In the genomic region with DNA sequence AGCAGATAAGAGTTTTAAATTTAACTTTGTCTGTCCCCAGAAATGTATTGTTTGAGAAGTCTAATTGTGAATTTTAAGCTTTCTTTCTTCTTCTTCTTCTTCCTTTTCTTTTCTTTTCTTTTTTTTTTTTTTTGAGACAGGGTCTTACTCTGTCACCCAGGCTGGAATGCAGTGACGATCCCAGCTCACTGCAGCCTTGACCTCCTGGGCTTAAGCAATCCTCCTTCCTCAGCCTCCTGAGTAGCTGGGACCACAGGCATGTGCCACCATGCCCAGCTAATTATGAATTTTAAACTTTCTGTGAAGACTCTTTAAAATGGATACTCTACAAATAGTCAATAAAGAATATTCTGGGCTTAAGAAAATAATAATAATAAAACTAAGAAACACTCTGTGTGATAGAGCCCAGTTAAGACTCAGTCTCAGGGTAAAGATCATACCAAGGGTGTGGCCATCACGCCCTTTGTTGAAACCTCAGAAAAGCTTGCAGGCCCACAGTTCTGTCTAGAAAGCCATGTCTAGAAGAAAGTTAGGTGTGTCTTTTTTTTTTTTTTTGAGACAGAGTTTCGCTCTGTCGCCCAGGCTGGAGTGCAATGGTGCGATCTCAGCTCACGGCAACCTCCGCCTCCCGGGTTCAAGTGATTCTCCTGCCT, we compare ENCODE assay signal across 7 cellular contexts.
A peak's percentile ranks its signal among the peaks of the same experiment; 100 is the strongest.
DNase-seq lines count a peak whose midpoint lies in the region; ATAC-seq, FAIRE-seq and TF ChIP-seq lines count a peak whose summit lies in the region.
"Not testable (repeated sequence)": the region's sequence is repeated elsewhere in the genome, so short reads cannot be mapped to it uniquely, and the experiment has no call there.

No MANE protein-coding gene starts in this region.

- not testable (repeated sequence) for H3K36me3 ChIP-seq in HCT116 (ENCODE audit: control insufficient read depth in 1 of 2, insufficient read depth in 2 of 2, low read length in 2 of 2); ascending aorta; endodermal cell (ENCODE audit: control insufficient read depth, insufficient read depth, low read length); HepG2 (replicated peaks in 1 of 2; ENCODE audit: control insufficient read depth in 1 of 2, insufficient read depth in 2 of 2, low read length in 2 of 2); thoracic aorta

- H3K27ac ChIP-seq in 22Rv1 (peak overlapping the region; percentile 77), ascending aorta (peak overlapping the region; percentile 15 to 50), thoracic aorta (peak overlapping the region; percentile 14 to 63)
- not testable (repeated sequence) for H3K27ac ChIP-seq in HCT116 (ENCODE audit: low read depth, low read length); endodermal cell (ENCODE audit: low read depth, low read length); HepG2 (ENCODE audit: extremely low read length, insufficient read depth, low read length)

- H3K9me3 Mint-ChIP-seq in endodermal cell, nephron: not testable (repeated sequence)

- peaks cover 11 to 23% of the 10 kb centered on the region in 2 experiments; a peak in 3 of 4 replicates for H3K4me1 ChIP-seq in HCT116 (ENCODE audit: control insufficient read depth in 1 of 2, insufficient read depth in 2 of 2, low read length in 2 of 2)
- H3K4me1 ChIP-seq in ascending aorta = peaks cover 0 to 14% of the 10 kb centered on the region in 2 donors
- H3K4me1 ChIP-seq in endodermal cell (ENCODE audit: control insufficient read depth, insufficient read depth, low read length) = not testable (repeated sequence)
- H3K4me1 ChIP-seq in HepG2 (ENCODE audit: insufficient read depth, low read length) = peaks cover 55% of the 10 kb centered on the region
- peaks cover 4 to 20% of the 10 kb centered on the region in 2 donors for H3K4me1 ChIP-seq in thoracic aorta (ENCODE audit: control insufficient read depth in 1 of 2, low read depth in 2 of 2)

- RAD21 ChIA-PET in HCT116 (lab: Charles Lee; ENCODE audit: low non-redundant PET in 1 of 2, low total read pairs in 2 of 2, uncharacterized antibody in 2 of 2, unreplicated experiment in 2 of 2) = not testable (repeated sequence)

- FAIRE-seq in HepG2 (lab: Jason Lieb, UNC) = not testable (repeated sequence)

- CTCF ChIA-PET in HCT116 (lab: Charles Lee); HepG2 (lab: Yijun Ruan, JAX; ENCODE audit: low intra/inter-chr PET ratio, low total read pairs): not testable (repeated sequence)

- not testable (repeated sequence) for H3K4me3 Mint-ChIP-seq in endodermal cell, nephron

- 79 to 87% methylated on average over 1 to 8 of the region's 8 CpGs for WGBS in endodermal cell (ENCODE audit: insufficient coverage in 1 of 2, insufficient read length in 1 of 2), 2 experiments
- 81% methylated on average over 8 of the region's 8 CpGs for WGBS in HepG2 (ENCODE audit: low lambda C conversion rate)

- H3K9me3 ChIP-seq in HCT116 (ENCODE audit: control insufficient read depth in 1 of 2, insufficient read depth in 1 of 2, low read depth in 1 of 2, low read length in 2 of 2); ascending aorta; endodermal cell (ENCODE audit: control insufficient read depth, low read length); HepG2 (ENCODE audit: low read length); thoracic aorta: not testable (repeated sequence)

- not testable (repeated sequence) for H4K20me1 ChIP-seq in HCT116 (ENCODE audit: insufficient read depth); HepG2 (ENCODE audit: insufficient read depth, low read length)

- H3K4me3 ChIP-seq in HCT116 (replicated peaks in 1 of 2; ENCODE audit: low read depth in 1 of 2, low read length in 2 of 2); ascending aorta; endodermal cell (ENCODE audit: low read length); thoracic aorta: not testable (repeated sequence)
- H3K4me3 ChIP-seq in HepG2 (replicated peaks in 1 of 3; ENCODE audit: insufficient read depth in 1 of 3, low read depth in 2 of 3, low read length in 3 of 3) = peak overlapping the region in 1 of 3 experiments; percentile 54; a peak in 1 of 6 replicates

- H3K9ac ChIP-seq in HCT116 (ENCODE audit: low read length); endodermal cell (ENCODE audit: extremely low read depth, low read length, poor library complexity, severe bottlenecking); HepG2 (ENCODE audit: insufficient read depth, low read depth, low read length): not testable (repeated sequence)

- not testable (repeated sequence) for ATAC-seq in HCT116; HepG2; thoracic aorta (ENCODE audit: insufficient number of reproducible peaks, low FRiP score, low read depth)

- H3K36me3 Mint-ChIP-seq in endodermal cell (ENCODE audit: low read depth); nephron (ENCODE audit: low read depth): not testable (repeated sequence)

- not testable (repeated sequence) for BruUV-seq in HCT116 (replicated peaks; lab: Mats Ljungman, UMichigan); HepG2 (replicated peaks; lab: Mats Ljungman, UMichigan)

- POLR2A ChIA-PET in HCT116 (lab: Charles Lee) (interaction anchor here (0.6 to 1.0 kb wide), 2 partner anchors 15 to 39 kb away, joined by 4 to 5 read pairs; no protein-coding TSS in a partner anchor), HepG2 (lab: Yijun Ruan, JAX) (interaction anchor here (0.6 to 2.8 kb wide), 6 partner anchors 16 to 266 kb away, joined by 3 to 38 read pairs (median 4); partner anchors contain the start of gene IER5L)

- TF ChIP-seq EP300 in HepG2 (IDR thresholded peaks at IDR 0.05; ENCODE audit: low read depth in 2 of 2, low read length in 2 of 2); HepG2 (CRISPR knock-in tag; IDR thresholded peaks at IDR 0.05; ENCODE audit: borderline replicate concordance): not testable (repeated sequence)

- not testable (repeated sequence) for H3K27me3 ChIP-seq in HCT116 (ENCODE audit: insufficient read depth, low read length); ascending aorta; endodermal cell (ENCODE audit: control insufficient read depth, insufficient read depth, low read length, poor library complexity, severe bottlenecking); HepG2 (ENCODE audit: control insufficient read depth in 1 of 2, insufficient read depth in 2 of 2, low read length in 2 of 2); thoracic aorta (replicated peaks; ENCODE audit: insufficient read depth)

- peaks cover 16% of the 10 kb centered on the region for H3K4me1 Mint-ChIP-seq in endodermal cell
- H3K4me1 Mint-ChIP-seq in nephron = peaks cover 41% of the 10 kb centered on the region

- not testable (repeated sequence) for DNase-seq in HCT116 (ENCODE audit: low read depth, low spot score); ascending aorta (ENCODE audit: low spot score in 2 of 2); endodermal cell; HepG2 (ENCODE audit: low spot score); thoracic aorta (ENCODE audit: low spot score)

- H2AFZ ChIP-seq in HCT116 (ENCODE audit: low read depth, low read length, poor library complexity, severe bottlenecking) = peak overlapping the region; percentile 32
- H2AFZ ChIP-seq in HepG2 (ENCODE audit: low read length) = not testable (repeated sequence)

- TF ChIP-seq RAD21 in HCT116 (IDR thresholded peaks at IDR 0.05; ENCODE audit: low read depth); HepG2 (CRISPR knock-in tag; IDR thresholded peaks at IDR 0.05): not testable (repeated sequence)

- intact Hi-C loops in HCT116 (cut with micrococcal nuclease); ascending aorta (cut with DNase I); HepG2 (cut with micrococcal nuclease; ENCODE audit: unreplicated experiment): not testable (repeated sequence)

- TF ChIP-seq CTCF in 22Rv1 (IDR thresholded peaks at IDR 0.05); HCT116 (IDR thresholded peaks at IDR 0.05 in 2 of 3, conservative IDR thresholded peaks at IDR 0.05 in 1 of 3; ENCODE audit: borderline replicate concordance in 1 of 3, insufficient read depth in 1 of 3, low read depth in 2 of 3, low read length in 2 of 3); ascending aorta (IDR thresholded peaks at IDR 0.05); endodermal cell (conservative IDR thresholded peaks at IDR 0.05); HepG2 (CRISPR knock-in tag; IDR thresholded peaks at IDR 0.05); nephron (IDR thresholded peaks at IDR 0.05; ENCODE audit: unreplicated experiment in 3 of 3); thoracic aorta (IDR thresholded peaks at IDR 0.05): not testable (repeated sequence)

- H3K27me3 Mint-ChIP-seq in endodermal cell (ENCODE audit: insufficient read depth) (peaks cover 56% of the 10 kb centered on the region), nephron (ENCODE audit: low read depth) (peaks cover 25% of the 10 kb centered on the region)

- in situ Hi-C loops in HepG2 (cut with HindIII; ENCODE audit: extremely low pct_ligation_motif_present, low pct_unique_long_range_greater_than_20kb) = not testable (repeated sequence)

- not testable (repeated sequence) for H3K4me2 ChIP-seq in HCT116 (ENCODE audit: low read length)
- H3K4me2 ChIP-seq in HepG2 (ENCODE audit: low read depth, low read length) = peak overlapping the region; percentile 71

- H3K79me2 ChIP-seq in HCT116 (ENCODE audit: insufficient read depth, low read length); HepG2 (ENCODE audit: insufficient read depth, low read length): not testable (repeated sequence)

- H3K9me2 ChIP-seq in HCT116 (ENCODE audit: insufficient read depth) = not testable (repeated sequence)

- not testable (repeated sequence) for TF ChIP-seq POLR2A in HCT116 (IDR thresholded peaks at IDR 0.05; ENCODE audit: borderline replicate concordance, extremely low read depth, insufficient read depth, insufficient read length); HepG2 (IDR thresholded peaks at IDR 0.05; ENCODE audit: insufficient read depth in 1 of 2, low read depth in 2 of 2, low read length in 2 of 2)

- H3K27ac Mint-ChIP-seq in endodermal cell = peak overlapping the region; percentile 67
- H3K27ac Mint-ChIP-seq in nephron = peak overlapping the region; percentile 80 to 92 (median 86)

TF ChIP-seq in HepG2, 621 proteins besides CTCF, POLR2A, EP300 and RAD21 (continues in another document):
- TF ChIP-seq CEBPG (CRISPR knock-in tag; IDR thresholded peaks at IDR 0.05) = peak; percentile 16; the same call in 1 of the 2 replicates
